ENCODE assay signal across 8 cellular contexts in the genomic region with DNA sequence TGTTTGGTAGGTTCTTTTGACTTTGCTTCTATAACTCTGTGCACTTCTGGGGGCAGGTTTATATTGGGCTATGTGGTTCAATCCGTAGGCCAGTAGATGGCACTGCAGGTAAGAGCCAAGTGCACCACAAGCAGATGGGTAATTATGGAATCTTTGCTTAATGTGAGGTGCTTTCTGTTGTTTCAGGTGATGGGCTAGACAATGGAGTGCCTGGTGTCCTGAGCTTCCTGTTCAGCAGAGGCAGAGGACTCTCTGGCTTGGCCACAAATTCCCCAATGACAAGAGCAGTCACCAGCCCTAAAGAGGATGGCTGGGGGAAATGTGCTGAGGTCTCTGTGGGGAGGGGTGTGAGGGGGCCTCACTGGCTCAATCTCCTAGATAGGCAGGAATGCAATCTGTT.
A peak's percentile ranks its signal among the peaks of the same experiment; 100 is the strongest.
DNase-seq lines count a peak whose midpoint lies in the region; FAIRE-seq and TF ChIP-seq lines count a peak whose summit lies in the region.

No MANE protein-coding gene starts in this region.

- DNase-seq in activated naive CD4-positive, alpha-beta T cell treated with anti-CD3 and anti-CD28 coated beads for 36 hours: peak; percentile 31
- no peak for DNase-seq in activated naive CD4-positive, alpha-beta T cell treated with anti-CD3 and anti-CD28 coated beads, Interleukin-2, amount 50 U/mL, for 16 hours
- peak; percentile 10 for DNase-seq in H54 (ENCODE audit: insufficient read length, low spot score)
- DNase-seq in astrocyte of the cerebellum (ENCODE audit: low read depth): peak; percentile 40
- DNase-seq in kidney glomerular epithelial cell (lab: John Stamatoyannopoulos, UW): peak; percentile 49
- no peak for DNase-seq in NCI-H128 (lab: John Stamatoyannopoulos, UW; ENCODE audit: unreplicated experiment)
- DNase-seq in UCSD-AML1 (lab: John Stamatoyannopoulos, UW; ENCODE audit: unreplicated experiment): no peak

- no peak overlapping the region for H3K4me2 ChIP-seq in Loucy (ENCODE audit: low read depth, low read length, poor library complexity, severe bottlenecking)

- peak; percentile 77 for TF ChIP-seq CTCF in Loucy (conservative IDR thresholded peaks at IDR 0.05; ENCODE audit: low read length)
- peak; percentile 81 for TF ChIP-seq CTCF in astrocyte of the cerebellum (IDR thresholded peaks at IDR 0.05; ENCODE audit: low read depth, low read length, missing control alignments)

- CTCF ChIA-PET in activated naive CD4-positive, alpha-beta T cell treated with anti-CD3 and anti-CD28 coated beads for 36 hours (lab: Charles Lee): no interaction called here

- H3K9me3 ChIP-seq in Loucy (ENCODE audit: insufficient read depth, low read depth, low read length): no peaks in the 10 kb centered on the region

- no peaks in the 10 kb centered on the region for H3K36me3 ChIP-seq in Loucy (ENCODE audit: insufficient read depth, low read length)

- H3K36me3 Mint-ChIP-seq in activated naive CD4-positive, alpha-beta T cell treated with anti-CD3 and anti-CD28 coated beads for 36 hours (ENCODE audit: low read depth): no peaks in the 10 kb centered on the region

- no peaks in the 10 kb centered on the region for H3K27me3 ChIP-seq in Loucy (ENCODE audit: insufficient read depth, low read length, poor library complexity, severe bottlenecking)

- H3K4me3 ChIP-seq in Loucy (ENCODE audit: low read length, poor library complexity, severe bottlenecking): no peak overlapping the region
- no peak overlapping the region for H3K4me3 ChIP-seq in astrocyte of the cerebellum (ENCODE audit: low read depth, low read length)

- H3K9ac ChIP-seq in Loucy (ENCODE audit: low read depth, low read length, poor library complexity, severe bottlenecking): no peak overlapping the region

- no peak overlapping the region for H3K27ac Mint-ChIP-seq in activated naive CD4-positive, alpha-beta T cell treated with anti-CD3 and anti-CD28 coated beads for 36 hours

- no peak overlapping the region for H2AFZ ChIP-seq in Loucy (ENCODE audit: low read length)

- no peaks in the 10 kb centered on the region for H3K9me2 ChIP-seq in Loucy (replicated peaks; ENCODE audit: low read depth, low read length)

- in situ Hi-C loops in astrocyte of the cerebellum (cut with HindIII; ENCODE audit: low sequenced_read_pairs): no loop called here

- no peaks in the 10 kb centered on the region for H3K27me3 Mint-ChIP-seq in activated naive CD4-positive, alpha-beta T cell treated with anti-CD3 and anti-CD28 coated beads for 36 hours (ENCODE audit: low read depth)

- H3K4me3 Mint-ChIP-seq in activated naive CD4-positive, alpha-beta T cell treated with anti-CD3 and anti-CD28 coated beads for 36 hours: no peak overlapping the region

- H3K79me2 ChIP-seq in Loucy (ENCODE audit: insufficient read depth, low read length): no peaks in the 10 kb centered on the region

- H4K20me1 ChIP-seq in Loucy (ENCODE audit: insufficient read depth, low read length, poor library complexity, severe bottlenecking): no peaks in the 10 kb centered on the region

- FAIRE-seq in H54 (lab: Jason Lieb, UNC): peak; percentile 75

- no peaks in the 10 kb centered on the region for H3K9me3 Mint-ChIP-seq in activated naive CD4-positive, alpha-beta T cell treated with anti-CD3 and anti-CD28 coated beads for 36 hours

- TF ChIP-seq POLR2A in H54 (IDR thresholded peaks at IDR 0.05; ENCODE audit: low read depth, low read length): no peak

- intact Hi-C loops in activated naive CD4-positive, alpha-beta T cell treated with anti-CD3 and anti-CD28 coated beads for 36 hours (cut with micrococcal nuclease): loop anchor here (5.0 kb wide), 1 partner anchor 1354 kb away; no protein-coding TSS in a partner anchor

- H3F3A ChIP-seq in Loucy (ENCODE audit: low read depth): no peaks in the 10 kb centered on the region

- no peaks in the 10 kb centered on the region for H3K4me1 ChIP-seq in Loucy (ENCODE audit: insufficient read depth, low read length, poor library complexity, severe bottlenecking)

- no peaks in the 10 kb centered on the region for H3K4me1 Mint-ChIP-seq in activated naive CD4-positive, alpha-beta T cell treated with anti-CD3 and anti-CD28 coated beads for 36 hours (ENCODE audit: low read depth)

Comparison
In these comparisons a context has a peak if more than half of its experiments do, and no peak if none do; other contexts are left out.
1. DNase-seq: peak in activated naive CD4-positive, alpha-beta T cell treated with anti-CD3 and anti-CD28 coated beads for 36 hours (single experiment), H54 (single experiment), astrocyte of the cerebellum (single experiment) and kidney glomerular epithelial cell (single experiment); none in activated naive CD4-positive, alpha-beta T cell treated with anti-CD3 and anti-CD28 coated beads, Interleukin-2, amount 50 U/mL, for 16 hours (single experiment), NCI-H128 (single experiment) and UCSD-AML1 (single experiment).